In the genomic region with DNA sequence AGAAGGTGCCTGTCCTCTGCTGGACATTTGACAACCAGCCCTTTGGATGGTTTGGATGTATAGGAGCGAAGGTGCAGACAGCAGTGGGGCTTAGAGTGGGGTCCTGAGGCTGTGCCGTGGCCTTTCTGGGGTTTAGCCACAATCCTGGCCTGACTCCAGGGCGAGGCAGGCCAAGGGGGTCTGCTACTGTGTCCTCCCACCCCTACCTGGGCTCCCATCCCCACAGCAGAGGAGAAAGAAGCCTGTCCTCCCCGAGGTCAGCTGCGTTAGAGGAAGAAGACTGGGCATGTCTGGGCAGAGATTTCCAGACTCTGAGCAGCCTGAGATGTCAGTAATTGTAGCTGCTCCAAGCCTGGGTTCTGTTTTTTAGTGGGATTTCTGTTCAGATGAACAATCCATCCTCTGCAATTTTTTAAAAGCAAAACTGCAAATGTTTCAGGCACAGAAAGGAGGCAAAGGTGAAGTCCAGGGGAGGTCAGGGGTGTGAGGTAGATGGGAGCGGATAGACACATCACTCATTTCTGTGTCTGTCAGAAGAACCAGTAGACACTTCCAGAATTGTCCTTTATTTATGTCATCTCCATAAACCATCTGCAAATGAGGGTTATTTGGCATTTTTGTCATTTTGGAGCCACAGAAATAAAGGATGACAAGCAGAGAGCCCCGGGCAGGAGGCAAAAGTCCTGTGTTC, we compare ENCODE assay signal across 8 cellular contexts. TPM values are rescaled to one million over a fixed set of nuclear protein-coding genes. Genes with fewer than 3 reads are reported as not detected.
A peak's percentile ranks its signal among the peaks of the same experiment; 100 is the strongest.
DNase-seq lines count a peak whose midpoint lies in the region; ATAC-seq and TF ChIP-seq lines count a peak whose summit lies in the region.

No MANE protein-coding gene starts in this region.

- no peaks in the 10 kb centered on the region for H3K9me3 ChIP-seq in skeletal muscle tissue (ENCODE audit: control insufficient read depth in 3 of 3, low read length in 3 of 3)

- H3K4me1 ChIP-seq in skeletal muscle tissue (ENCODE audit: control insufficient read depth in 3 of 3, insufficient read depth in 3 of 3, low read length in 3 of 3) = peaks cover 22 to 47% (median 28%) of the 10 kb centered on the region in 3 donors

- peak; percentile 27 for TF ChIP-seq POLR2A in GM19099 (IDR thresholded peaks at IDR 0.05; ENCODE audit: extremely low read depth, insufficient read length, low read depth)

- ATAC-seq in SK-N-SH treated with all-trans-retinoic acid at 6 μM for 48 hours = peak; percentile 15; the same call in 2 of the 3 replicates

- no peak for TF ChIP-seq CTCF in fibroblast of villous mesenchyme (IDR thresholded peaks at IDR 0.05; ENCODE audit: insufficient read depth, low read depth, low read length)

- H3K9ac ChIP-seq in skeletal muscle tissue (ENCODE audit: low read depth in 1 of 3, low read length in 3 of 3) = peak overlapping the region; percentile 0 to 34 (median 25)

- no peaks in the 10 kb centered on the region for H3K27me3 ChIP-seq in skeletal muscle tissue (ENCODE audit: control insufficient read depth in 3 of 3, insufficient read depth in 3 of 3, low read length in 3 of 3)

- H3K4me3 ChIP-seq in fibroblast of villous mesenchyme (ENCODE audit: low read depth, low read length) = peak overlapping the region; percentile 14
- peak overlapping the region in 1 of 3 donors; percentile 19 for H3K4me3 ChIP-seq in skeletal muscle tissue (ENCODE audit: low read length in 3 of 3)

- peak; percentile 33 for DNase-seq in fibroblast of villous mesenchyme (ENCODE audit: low read depth)
- no peak for DNase-seq in ecto neural progenitor cell (ENCODE audit: low spot score)
- DNase-seq in SW 1271 (lab: John Stamatoyannopoulos, UW) = no peak
- no peak for DNase-seq in NCI-H2107 treated with DMSO at 0.1 percent for 48 hours (lab: John Stamatoyannopoulos, UW; ENCODE audit: unreplicated experiment)
- no peak for DNase-seq in NCI-H2081 treated with DMSO at 0.1 percent for 48 hours (lab: John Stamatoyannopoulos, UW)

- no peaks in the 10 kb centered on the region for H3K36me3 ChIP-seq in skeletal muscle tissue (ENCODE audit: control insufficient read depth in 3 of 3, insufficient read depth in 3 of 3, low read length in 3 of 3)

- peak overlapping the region; percentile 99 for H3K27ac ChIP-seq in skeletal muscle tissue (ENCODE audit: low read depth, low read length)

TF ChIP-seq in SK-N-SH treated with all-trans-retinoic acid at 6 μM for 48 hours, 23 proteins besides CTCF, POLR2A, EP300 and RAD21:
- TF ChIP-seq ZNF70 (CRISPR knock-in tag; IDR thresholded peaks at IDR 0.05) (no peak), BACH2 (CRISPR knock-in tag; IDR thresholded peaks at IDR 0.05; ENCODE audit: borderline replicate concordance) (no peak), SNAI2 (CRISPR knock-in tag; IDR thresholded peaks at IDR 0.05) (no peak), CSDC2 (CRISPR knock-in tag; IDR thresholded peaks at IDR 0.05) (no peak), ZNF8 (CRISPR knock-in tag; IDR thresholded peaks at IDR 0.05) (no peak), OSR1 (CRISPR knock-in tag; IDR thresholded peaks at IDR 0.05) (no peak), ZC3H10 (CRISPR knock-in tag; IDR thresholded peaks at IDR 0.05) (no peak), ZFP30 (CRISPR knock-in tag; IDR thresholded peaks at IDR 0.05) (no peak), TOX (CRISPR knock-in tag; IDR thresholded peaks at IDR 0.05; ENCODE audit: borderline replicate concordance) (no peak), ESRRG (CRISPR knock-in tag; IDR thresholded peaks at IDR 0.05) (no peak), TCF4 (CRISPR knock-in tag; IDR thresholded peaks at IDR 0.05; ENCODE audit: borderline replicate concordance) (no peak), ISL1 (CRISPR knock-in tag; IDR thresholded peaks at IDR 0.05) (no peak), ZNF565 (CRISPR knock-in tag; conservative IDR thresholded peaks at IDR 0.05; ENCODE audit: low read depth) (no peak), ARNTL (CRISPR knock-in tag; IDR thresholded peaks at IDR 0.05; ENCODE audit: borderline replicate concordance, low read depth) (no peak), GLIS3 (CRISPR knock-in tag; IDR thresholded peaks at IDR 0.05) (no peak), PPARA (CRISPR knock-in tag; IDR thresholded peaks at IDR 0.05; ENCODE audit: borderline replicate concordance) (no peak)
- TF ChIP-seq, protein P1, sequence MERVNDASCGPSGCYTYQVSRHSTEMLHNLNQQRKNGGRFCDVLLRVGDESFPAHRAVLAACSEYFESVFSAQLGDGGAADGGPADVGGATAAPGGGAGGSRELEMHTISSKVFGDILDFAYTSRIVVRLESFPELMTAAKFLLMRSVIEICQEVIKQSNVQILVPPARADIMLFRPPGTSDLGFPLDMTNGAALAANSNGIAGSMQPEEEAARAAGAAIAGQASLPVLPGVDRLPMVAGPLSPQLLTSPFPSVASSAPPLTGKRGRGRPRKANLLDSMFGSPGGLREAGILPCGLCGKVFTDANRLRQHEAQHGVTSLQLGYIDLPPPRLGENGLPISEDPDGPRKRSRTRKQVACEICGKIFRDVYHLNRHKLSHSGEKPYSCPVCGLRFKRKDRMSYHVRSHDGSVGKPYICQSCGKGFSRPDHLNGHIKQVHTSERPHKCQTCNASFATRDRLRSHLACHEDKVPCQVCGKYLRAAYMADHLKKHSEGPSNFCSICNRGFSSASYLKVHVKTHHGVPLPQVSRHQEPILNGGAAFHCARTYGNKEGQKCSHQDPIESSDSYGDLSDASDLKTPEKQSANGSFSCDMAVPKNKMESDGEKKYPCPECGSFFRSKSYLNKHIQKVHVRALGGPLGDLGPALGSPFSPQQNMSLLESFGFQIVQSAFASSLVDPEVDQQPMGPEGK (CRISPR knock-in tag; IDR thresholded peaks at IDR 0.05; ENCODE audit: borderline replicate concordance) = no peak
- TF ChIP-seq, protein P2, sequence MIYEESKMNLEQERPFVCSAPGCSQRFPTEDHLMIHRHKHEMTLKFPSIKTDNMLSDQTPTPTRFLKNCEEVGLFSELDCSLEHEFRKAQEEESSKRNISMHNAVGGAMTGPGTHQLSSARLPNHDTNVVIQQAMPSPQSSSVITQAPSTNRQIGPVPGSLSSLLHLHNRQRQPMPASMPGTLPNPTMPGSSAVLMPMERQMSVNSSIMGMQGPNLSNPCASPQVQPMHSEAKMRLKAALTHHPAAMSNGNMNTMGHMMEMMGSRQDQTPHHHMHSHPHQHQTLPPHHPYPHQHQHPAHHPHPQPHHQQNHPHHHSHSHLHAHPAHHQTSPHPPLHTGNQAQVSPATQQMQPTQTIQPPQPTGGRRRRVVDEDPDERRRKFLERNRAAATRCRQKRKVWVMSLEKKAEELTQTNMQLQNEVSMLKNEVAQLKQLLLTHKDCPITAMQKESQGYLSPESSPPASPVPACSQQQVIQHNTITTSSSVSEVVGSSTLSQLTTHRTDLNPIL (CRISPR knock-in tag; IDR thresholded peaks at IDR 0.05; ENCODE audit: low read depth) = no peak
- TF ChIP-seq, protein P3, sequence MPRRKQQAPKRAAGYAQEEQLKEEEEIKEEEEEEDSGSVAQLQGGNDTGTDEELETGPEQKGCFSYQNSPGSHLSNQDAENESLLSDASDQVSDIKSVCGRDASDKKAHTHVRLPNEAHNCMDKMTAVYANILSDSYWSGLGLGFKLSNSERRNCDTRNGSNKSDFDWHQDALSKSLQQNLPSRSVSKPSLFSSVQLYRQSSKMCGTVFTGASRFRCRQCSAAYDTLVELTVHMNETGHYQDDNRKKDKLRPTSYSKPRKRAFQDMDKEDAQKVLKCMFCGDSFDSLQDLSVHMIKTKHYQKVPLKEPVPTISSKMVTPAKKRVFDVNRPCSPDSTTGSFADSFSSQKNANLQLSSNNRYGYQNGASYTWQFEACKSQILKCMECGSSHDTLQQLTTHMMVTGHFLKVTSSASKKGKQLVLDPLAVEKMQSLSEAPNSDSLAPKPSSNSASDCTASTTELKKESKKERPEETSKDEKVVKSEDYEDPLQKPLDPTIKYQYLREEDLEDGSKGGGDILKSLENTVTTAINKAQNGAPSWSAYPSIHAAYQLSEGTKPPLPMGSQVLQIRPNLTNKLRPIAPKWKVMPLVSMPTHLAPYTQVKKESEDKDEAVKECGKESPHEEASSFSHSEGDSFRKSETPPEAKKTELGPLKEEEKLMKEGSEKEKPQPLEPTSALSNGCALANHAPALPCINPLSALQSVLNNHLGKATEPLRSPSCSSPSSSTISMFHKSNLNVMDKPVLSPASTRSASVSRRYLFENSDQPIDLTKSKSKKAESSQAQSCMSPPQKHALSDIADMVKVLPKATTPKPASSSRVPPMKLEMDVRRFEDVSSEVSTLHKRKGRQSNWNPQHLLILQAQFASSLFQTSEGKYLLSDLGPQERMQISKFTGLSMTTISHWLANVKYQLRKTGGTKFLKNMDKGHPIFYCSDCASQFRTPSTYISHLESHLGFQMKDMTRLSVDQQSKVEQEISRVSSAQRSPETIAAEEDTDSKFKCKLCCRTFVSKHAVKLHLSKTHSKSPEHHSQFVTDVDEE (CRISPR knock-in tag; IDR thresholded peaks at IDR 0.05) = no peak

RNA-seq across cellular contexts. Expression of a gene that starts 1.3 kb away (rescaled TPM):
- 302 and 522 TPM in 2 replicates for total RNA-seq in fibroblast of villous mesenchyme
- total RNA-seq in skeletal muscle tissue = 62.1 TPM

RNA-seq across cellular contexts. Expression of a gene that starts 20.4 kb away (rescaled TPM):
- total RNA-seq in fibroblast of villous mesenchyme (under 0.01 TPM in 1 of 2 replicates, not detected in the other), skeletal muscle tissue (not detected)
